ENCODE assay signal across 28 cellular contexts in genomic region chr2:66827851-66828250, GRCh38.
"Had no signal": no experiment of that assay in that cellular context is flagged by ENCODE, and none has a peak within 500 bp of the region (broad histone marks: within the 10 kb centered on the region; RNA-seq: fewer than 3 reads in every experiment).

No MANE protein-coding gene starts in this region.

- H3K36me3 ChIP-seq: ascending aorta, gastrocnemius medialis, neutrophil, ovary, prostate gland, spleen, suprapubic skin, tibial artery, WERI-Rb-1 had no signal

- H3K9me3 Mint-ChIP-seq: activated T-cell treated with anti-CD3 and anti-CD28 coated beads, Interleukin-2, amount 50 U/mL, for 24 hours had no signal

- H3K9me3 ChIP-seq: ascending aorta, gastrocnemius medialis, neutrophil, ovary, prostate gland, spleen, suprapubic skin, tibial artery had no signal

- H3K27me3 Mint-ChIP-seq: activated naive CD4-positive, alpha-beta T cell treated with anti-CD3 and anti-CD28 coated beads, Interleukin-2, amount 10 ng/mL, durations not matched to agents 7 days and 5 days; activated naive CD8-positive, alpha-beta T cell treated with anti-CD3 and anti-CD28 coated beads, Interleukin-2, amount 10 ng/mL, durations not matched to agents 7 days and 5 days; activated T-cell treated with anti-CD3 and anti-CD28 coated beads, Interleukin-2, amount 50 U/mL, for 24 hours; brain had no signal

- H3K36me3 Mint-ChIP-seq: activated naive CD4-positive, alpha-beta T cell treated with anti-CD3 and anti-CD28 coated beads, Interleukin-2, amount 10 ng/mL, durations not matched to agents 7 days and 5 days; activated naive CD8-positive, alpha-beta T cell treated with anti-CD3 and anti-CD28 coated beads, Interleukin-2, amount 10 ng/mL, durations not matched to agents 7 days and 5 days; brain; natural killer cell had no signal

- H3K27me3 ChIP-seq: ascending aorta, dorsolateral prefrontal cortex, gastrocnemius medialis, neutrophil, ovary, spleen, suprapubic skin, tibial artery had no signal

- H3K4me1 ChIP-seq: ascending aorta, gastrocnemius medialis, prostate gland, spleen, suprapubic skin had no signal

- H3K27ac Mint-ChIP-seq: activated naive CD4-positive, alpha-beta T cell treated with anti-CD3 and anti-CD28 coated beads, Interleukin-2, amount 10 ng/mL, durations not matched to agents 7 days and 5 days; activated naive CD8-positive, alpha-beta T cell treated with anti-CD3 and anti-CD28 coated beads, Interleukin-2, amount 10 ng/mL, durations not matched to agents 7 days and 5 days; activated T-cell treated with anti-CD3 and anti-CD28 coated beads, Interleukin-2, amount 50 U/mL, for 24 hours; brain; natural killer cell had no signal

- ATAC-seq: activated CD4-positive, CD25-positive, alpha-beta regulatory T cell treated with anti-CD3 and anti-CD28 coated beads, Interleukin-2, amount 50 U/mL, for 24 hours; gastrocnemius medialis; left cardiac atrium; left ventricle myocardium superior; natural killer cell had no signal

- DNase-seq: activated CD4-positive, alpha-beta T cell treated with anti-CD3 and anti-CD28 coated beads for 48 hours; activated CD4-positive, alpha-beta T cell treated with anti-CD3 and anti-CD28 coated beads, Interleukin-2, amount 50 U/mL, for 48 hours; activated CD8-positive, alpha-beta memory T cell treated with anti-CD3 and anti-CD28 coated beads, Interleukin-2, amount 50 U/mL, for 4 hours; activated gamma-delta T cell; activated naive CD4-positive, alpha-beta T cell treated with anti-CD3 and anti-CD28 coated beads, Interleukin-2, amount 10 ng/mL, durations not matched to agents 7 days and 5 days; activated naive CD8-positive, alpha-beta T cell treated with anti-CD3 and anti-CD28 coated beads, Interleukin-2, amount 10 ng/mL, durations not matched to agents 7 days and 5 days; activated T-cell treated with anti-CD3 and anti-CD28 coated beads, Interleukin-2, amount 50 U/mL, for 24 hours; dorsolateral prefrontal cortex; effector memory CD4-positive, alpha-beta T cell; erythroblast; gastrocnemius medialis; glutamatergic neuron; left cardiac atrium; left ventricle myocardium superior; midbrain; natural killer cell; ovary; spleen; stimulated activated naive CD4-positive, alpha-beta T cell; tibial artery; WERI-Rb-1 had no signal

- H3K27ac ChIP-seq: ascending aorta, coronary artery, dorsolateral prefrontal cortex, gastrocnemius medialis, neutrophil, ovary, prostate gland, spleen, suprapubic skin, tibial artery, WERI-Rb-1 had no signal

- H3K4me3 Mint-ChIP-seq: activated naive CD4-positive, alpha-beta T cell treated with anti-CD3 and anti-CD28 coated beads, Interleukin-2, amount 10 ng/mL, durations not matched to agents 7 days and 5 days; activated naive CD8-positive, alpha-beta T cell treated with anti-CD3 and anti-CD28 coated beads, Interleukin-2, amount 10 ng/mL, durations not matched to agents 7 days and 5 days; activated T-cell treated with anti-CD3 and anti-CD28 coated beads, Interleukin-2, amount 50 U/mL, for 24 hours; brain; natural killer cell had no signal

- H3K4me3 ChIP-seq: ascending aorta, coronary artery, dorsolateral prefrontal cortex, gastrocnemius medialis, ovary, prostate gland, spleen, suprapubic skin, tibial artery had no signal

- H3K4me1 Mint-ChIP-seq: activated naive CD4-positive, alpha-beta T cell treated with anti-CD3 and anti-CD28 coated beads, Interleukin-2, amount 10 ng/mL, durations not matched to agents 7 days and 5 days; activated naive CD8-positive, alpha-beta T cell treated with anti-CD3 and anti-CD28 coated beads, Interleukin-2, amount 10 ng/mL, durations not matched to agents 7 days and 5 days; brain; natural killer cell had no signal
